ENCODE assay signal across 13 cellular contexts in the genomic region with DNA sequence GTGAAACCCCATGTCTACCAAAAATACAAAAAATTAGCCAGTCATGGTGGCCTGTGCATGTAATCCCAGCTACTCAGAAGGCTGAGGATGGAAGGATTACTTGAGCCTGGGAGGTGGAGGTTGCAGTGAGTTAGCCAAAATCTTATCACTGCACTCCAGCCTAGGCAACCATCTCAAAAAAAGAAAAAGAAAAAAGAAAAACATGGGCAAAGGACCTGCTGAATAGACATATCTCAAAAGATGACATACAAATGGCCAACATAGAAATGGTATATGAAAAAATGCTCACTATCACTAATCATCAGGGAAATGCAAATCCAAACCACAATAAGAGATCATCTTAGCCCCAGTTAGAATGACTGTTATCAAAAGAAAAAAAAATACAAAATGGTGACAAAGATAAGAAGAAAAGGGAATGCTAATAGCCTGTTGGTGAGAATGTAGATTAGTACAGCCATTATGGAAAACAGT. TPM values are rescaled to one million over a fixed set of nuclear protein-coding genes. Genes with fewer than 3 reads are reported as not detected.
DNase-seq lines count a peak whose midpoint lies in the region; ATAC-seq and TF ChIP-seq lines count a peak whose summit lies in the region.
"Had no signal": no experiment of that assay in that cellular context is flagged by ENCODE, and none has a peak within 500 bp of the region (broad histone marks: within the 10 kb centered on the region; RNA-seq: fewer than 3 reads in every experiment).

No MANE protein-coding gene starts in this region.

- TF ChIP-seq EP300 in transverse colon (IDR thresholded peaks at IDR 0.05; ENCODE audit: low read depth): no peak

- POLR2A ChIA-PET in CD4-positive, alpha-beta T cell (lab: Charles Lee): interaction anchor here (1.3 to 4.4 kb wide), 5 partner anchors 25 to 524 kb away, joined by 4 to 63 read pairs (median 9); partner anchors contain the start of genes ELMOD3, MAT2A, RETSAT and VAMP8
- POLR2A ChIA-PET in activated CD4-positive, alpha-beta memory T cell treated with anti-CD3 and anti-CD28 coated beads, Interleukin-2, amount 10 ng/mL, durations not matched to agents 7 days and 5 days (lab: Charles Lee): interaction anchor here (0.7 to 12.1 kb wide), 7 partner anchors 23 to 266 kb away, joined by 3 to 234 read pairs (median 17); partner anchors contain the start of genes ELMOD3, MAT2A, RETSAT and RNF181
- POLR2A ChIA-PET in naive thymus-derived CD8-positive, alpha-beta T cell (lab: Charles Lee): interaction anchor here (0.6 to 3.8 kb wide), 3 partner anchors 11 to 1468 kb away, joined by 3 to 122 read pairs (median 37); partner anchors contain the start of genes ELMOD3 and RETSAT

- no peaks in the 10 kb centered on the region for H3K27me3 ChIP-seq in CD4-positive, alpha-beta T cell (ENCODE audit: control insufficient read depth, insufficient read depth, low read length)
- no peaks in the 10 kb centered on the region for H3K27me3 ChIP-seq in HUES64 (ENCODE audit: insufficient read depth, low read length)
- H3K27me3 ChIP-seq in transverse colon: no peaks in the 10 kb centered on the region
- H3K27me3 ChIP-seq: esophagus squamous epithelium, right atrium auricular region had no signal

- CTCF ChIA-PET in CD4-positive, alpha-beta T cell (lab: Charles Lee): no interaction called here
- CTCF ChIA-PET in activated CD4-positive, alpha-beta memory T cell treated with anti-CD3 and anti-CD28 coated beads, Interleukin-2, amount 10 ng/mL, durations not matched to agents 7 days and 5 days (lab: Charles Lee): no interaction called here

- ATAC-seq in CD4-positive, alpha-beta T cell (ENCODE audit: poor library complexity): no peak
- no peak for ATAC-seq in naive thymus-derived CD8-positive, alpha-beta T cell

- peak overlapping the region; percentile 97 for H3K27ac Mint-ChIP-seq in CD4-positive, alpha-beta T cell
- peak overlapping the region; percentile 0 for H3K27ac Mint-ChIP-seq in activated CD4-positive, alpha-beta memory T cell treated with anti-CD3 and anti-CD28 coated beads, Interleukin-2, amount 10 ng/mL, durations not matched to agents 7 days and 5 days
- peak overlapping the region in 9 of 10 donors; percentile 4 to 100 (median 73) for H3K27ac Mint-ChIP-seq in naive thymus-derived CD8-positive, alpha-beta T cell

- no peaks in the 10 kb centered on the region for H3K9me3 Mint-ChIP-seq in CD4-positive, alpha-beta T cell
- H3K9me3 Mint-ChIP-seq in activated CD4-positive, alpha-beta memory T cell treated with anti-CD3 and anti-CD28 coated beads, Interleukin-2, amount 10 ng/mL, durations not matched to agents 7 days and 5 days: no peaks in the 10 kb centered on the region
- H3K9me3 Mint-ChIP-seq in naive thymus-derived CD8-positive, alpha-beta T cell: no peaks in the 10 kb centered on the region

- H3K4me1 Mint-ChIP-seq in CD4-positive, alpha-beta T cell (ENCODE audit: low read depth): peaks cover 43% of the 10 kb centered on the region
- peaks cover 36% of the 10 kb centered on the region for H3K4me1 Mint-ChIP-seq in activated CD4-positive, alpha-beta memory T cell treated with anti-CD3 and anti-CD28 coated beads, Interleukin-2, amount 10 ng/mL, durations not matched to agents 7 days and 5 days
- H3K4me1 Mint-ChIP-seq in naive thymus-derived CD8-positive, alpha-beta T cell: peaks cover 21 to 42% (median 30%) of the 10 kb centered on the region in 4 donors

- no peak for TF ChIP-seq POLR2A in transverse colon (IDR thresholded peaks at IDR 0.05)

- no peak overlapping the region for H3K27ac ChIP-seq in CD4-positive, alpha-beta T cell (ENCODE audit: low read depth, low read length)
- no peak overlapping the region for H3K27ac ChIP-seq in HUES64 (ENCODE audit: low read depth, low read length)
- no peak overlapping the region for H3K27ac ChIP-seq in transverse colon

- no peak overlapping the region for H3K9ac ChIP-seq in HUES64 (ENCODE audit: low read depth, low read length)

- H3K4me3 ChIP-seq in HUES64 (ENCODE audit: low read length) (peak overlapping the region; percentile 93; the same call in 1 of the 2 replicates), transverse colon (no peak overlapping the region)

- H3K9me3 ChIP-seq in CD4-positive, alpha-beta T cell (ENCODE audit: control insufficient read depth, low read length): no peaks in the 10 kb centered on the region
- H3K9me3 ChIP-seq in HUES64 (ENCODE audit: insufficient read depth, low read depth, low read length) (no peaks in the 10 kb centered on the region), transverse colon (no peaks in the 10 kb centered on the region)
- H3K9me3 ChIP-seq: esophagus squamous epithelium, right atrium auricular region had no signal

- H3K36me3 Mint-ChIP-seq in CD4-positive, alpha-beta T cell (ENCODE audit: low read depth): peaks cover 45% of the 10 kb centered on the region
- peaks cover 36% of the 10 kb centered on the region for H3K36me3 Mint-ChIP-seq in activated CD4-positive, alpha-beta memory T cell treated with anti-CD3 and anti-CD28 coated beads, Interleukin-2, amount 10 ng/mL, durations not matched to agents 7 days and 5 days (ENCODE audit: low read depth)
- peaks cover 27 to 32% (median 30%) of the 10 kb centered on the region in 3 donors for H3K36me3 Mint-ChIP-seq in naive thymus-derived CD8-positive, alpha-beta T cell

- no peaks in the 10 kb centered on the region for H3K27me3 Mint-ChIP-seq in CD4-positive, alpha-beta T cell
- no peaks in the 10 kb centered on the region for H3K27me3 Mint-ChIP-seq in activated CD4-positive, alpha-beta memory T cell treated with anti-CD3 and anti-CD28 coated beads, Interleukin-2, amount 10 ng/mL, durations not matched to agents 7 days and 5 days
- no peaks in the 10 kb centered on the region for H3K27me3 Mint-ChIP-seq in naive thymus-derived CD8-positive, alpha-beta T cell

- no peak for TF ChIP-seq CTCF in CD4-positive, alpha-beta T cell (IDR thresholded peaks at IDR 0.05)
- TF ChIP-seq CTCF in transverse colon (IDR thresholded peaks at IDR 0.05): no peak

- in situ Hi-C loops in transverse colon (cut with MboI; ENCODE audit: low pct_ligation_motif_present in 1 of 4, low pct_unique_long_range_greater_than_20kb in 1 of 4, low sequenced_read_pairs in 3 of 4): no loop called here

- peaks cover 25% of the 10 kb centered on the region for H3K36me3 ChIP-seq in HUES64 (ENCODE audit: insufficient read depth, low read length)
- peaks cover 0 to 5% (median 0%) of the 10 kb centered on the region in 4 donors for H3K36me3 ChIP-seq in transverse colon

- no peak for DNase-seq in CD4-positive, alpha-beta T cell
- no peak for DNase-seq in activated CD4-positive, alpha-beta memory T cell treated with anti-CD3 and anti-CD28 coated beads, Interleukin-2, amount 10 ng/mL, durations not matched to agents 7 days and 5 days
- DNase-seq in naive thymus-derived CD8-positive, alpha-beta T cell: no peak
- DNase-seq in transverse colon: no peak
- DNase-seq in amniotic stem cell (lab: John Stamatoyannopoulos, UW): no peak
- no peak for DNase-seq in NCI-H2081 treated with DMSO at 0.1 percent for 48 hours (lab: John Stamatoyannopoulos, UW)
- DNase-seq: activated naive CD4-positive, alpha-beta T cell treated with anti-CD3 and anti-CD28 coated beads, Interleukin-2, amount 50 U/mL, for 16 hours; esophagus squamous epithelium; midbrain; NCI-H1048; stimulated activated CD4-positive, alpha-beta T cell treated with anti-CD3 and anti-CD28 coated beads, Interleukin-4, amount 100 ng/mL, for 4 hours had no signal

- peak overlapping the region; percentile 18 for H3K4me3 Mint-ChIP-seq in CD4-positive, alpha-beta T cell
- peak overlapping the region; percentile 18 for H3K4me3 Mint-ChIP-seq in activated CD4-positive, alpha-beta memory T cell treated with anti-CD3 and anti-CD28 coated beads, Interleukin-2, amount 10 ng/mL, durations not matched to agents 7 days and 5 days
- peak overlapping the region; percentile 0 to 98 (median 32) for H3K4me3 Mint-ChIP-seq in naive thymus-derived CD8-positive, alpha-beta T cell

- intact Hi-C loops in CD4-positive, alpha-beta T cell (cut with DNase I, micrococcal nuclease): loop anchor here in 1 of 2 experiments (5.0 kb wide), 2 partner anchors 208 to 223 kb away; partner anchors contain the start of gene MAT2A
- intact Hi-C loops in transverse colon (cut with DNase I; ENCODE audit: low total_unique reads): no loop called here

- H3K4me1 ChIP-seq in HUES64 (ENCODE audit: insufficient read depth, low read length) (peaks cover 22% of the 10 kb centered on the region), transverse colon (peaks cover 18 to 40% (median 33%) of the 10 kb centered on the region in 4 donors)

RNA-seq across cellular contexts. Expression of gene TGOLN2, which starts 1.4 kb away (rescaled TPM):
- total RNA-seq in CD4-positive, alpha-beta T cell: 100 to 1,000 TPM; 172 to 175 TPM
- polyA plus RNA-seq in HUES64 (2013, experiment 1 of 2): 31.2 TPM
- 30.5 TPM for polyA plus RNA-seq in HUES64 (2013, experiment 2 of 2)
- 100 to 1,000 TPM; 129 to 131 TPM for total RNA-seq in activated CD4-positive, alpha-beta memory T cell treated with anti-CD3 and anti-CD28 coated beads, Interleukin-2, amount 10 ng/mL, durations not matched to agents 7 days and 5 days
- total RNA-seq in naive thymus-derived CD8-positive, alpha-beta T cell: 100 to 1,000 TPM; 215 to 227 TPM
- 10 to 100 TPM; 55.6 to 80.0 (median 65.1) TPM for polyA plus RNA-seq in naive thymus-derived CD8-positive, alpha-beta T cell
- 100 to 1,000 TPM; 113 to 234 (median 232) TPM for total RNA-seq in transverse colon

RNA-seq across cellular contexts. Expression of gene RETSAT, which starts 25.1 kb away (rescaled TPM):
- 10 to 100 TPM; 19.2 to 22.2 TPM for total RNA-seq in CD4-positive, alpha-beta T cell
- 6.2 TPM for polyA plus RNA-seq in HUES64 (2013, experiment 1 of 2)
- polyA plus RNA-seq in HUES64 (2013, experiment 2 of 2): 6.7 TPM
- 10 to 100 TPM; 30.1 to 31.1 TPM for total RNA-seq in activated CD4-positive, alpha-beta memory T cell treated with anti-CD3 and anti-CD28 coated beads, Interleukin-2, amount 10 ng/mL, durations not matched to agents 7 days and 5 days
- total RNA-seq in naive thymus-derived CD8-positive, alpha-beta T cell: 10 to 100 TPM; 21.3 to 25.6 TPM
- 10 to 100 TPM in 1 of 3 donors, 1 to 10 TPM in 2; 6.6 to 15.1 (median 9.9) TPM for polyA plus RNA-seq in naive thymus-derived CD8-positive, alpha-beta T cell
- total RNA-seq in transverse colon: 100 to 1,000 TPM; 109 to 638 (median 330) TPM

RNA-seq across cellular contexts. Expression of gene ELMOD3, which starts 25.4 kb away (rescaled TPM):
- total RNA-seq in CD4-positive, alpha-beta T cell: 10 to 100 TPM; 13.5 to 15.3 TPM
- polyA plus RNA-seq in HUES64 (2013, experiment 1 of 2): 7.1 TPM
- 6.6 TPM for polyA plus RNA-seq in HUES64 (2013, experiment 2 of 2)
- 10 to 100 TPM; 19.2 to 19.4 TPM for total RNA-seq in activated CD4-positive, alpha-beta memory T cell treated with anti-CD3 and anti-CD28 coated beads, Interleukin-2, amount 10 ng/mL, durations not matched to agents 7 days and 5 days
- total RNA-seq in naive thymus-derived CD8-positive, alpha-beta T cell: 10 to 100 TPM; 27.7 to 29.3 TPM
- polyA plus RNA-seq in naive thymus-derived CD8-positive, alpha-beta T cell: 10 to 100 TPM in 2 of 3 donors, 1 to 10 TPM in 1; 6.3 to 14.5 (median 11.8) TPM
- 10 to 100 TPM; 13.3 to 37.8 (median 32.8) TPM for total RNA-seq in transverse colon

Comparison
In these comparisons a context has a peak if more than half of its experiments do, and no peak if none do; other contexts are left out.
1. H3K27ac Mint-ChIP-seq: peak in every context shown above with its lines; median percentile 97 in CD4-positive, alpha-beta T cell; 73 in naive thymus-derived CD8-positive, alpha-beta T cell; 0 in activated CD4-positive, alpha-beta memory T cell treated with anti-CD3 and anti-CD28 coated beads, Interleukin-2, amount 10 ng/mL, durations not matched to agents 7 days and 5 days.